In the genomic region with DNA sequence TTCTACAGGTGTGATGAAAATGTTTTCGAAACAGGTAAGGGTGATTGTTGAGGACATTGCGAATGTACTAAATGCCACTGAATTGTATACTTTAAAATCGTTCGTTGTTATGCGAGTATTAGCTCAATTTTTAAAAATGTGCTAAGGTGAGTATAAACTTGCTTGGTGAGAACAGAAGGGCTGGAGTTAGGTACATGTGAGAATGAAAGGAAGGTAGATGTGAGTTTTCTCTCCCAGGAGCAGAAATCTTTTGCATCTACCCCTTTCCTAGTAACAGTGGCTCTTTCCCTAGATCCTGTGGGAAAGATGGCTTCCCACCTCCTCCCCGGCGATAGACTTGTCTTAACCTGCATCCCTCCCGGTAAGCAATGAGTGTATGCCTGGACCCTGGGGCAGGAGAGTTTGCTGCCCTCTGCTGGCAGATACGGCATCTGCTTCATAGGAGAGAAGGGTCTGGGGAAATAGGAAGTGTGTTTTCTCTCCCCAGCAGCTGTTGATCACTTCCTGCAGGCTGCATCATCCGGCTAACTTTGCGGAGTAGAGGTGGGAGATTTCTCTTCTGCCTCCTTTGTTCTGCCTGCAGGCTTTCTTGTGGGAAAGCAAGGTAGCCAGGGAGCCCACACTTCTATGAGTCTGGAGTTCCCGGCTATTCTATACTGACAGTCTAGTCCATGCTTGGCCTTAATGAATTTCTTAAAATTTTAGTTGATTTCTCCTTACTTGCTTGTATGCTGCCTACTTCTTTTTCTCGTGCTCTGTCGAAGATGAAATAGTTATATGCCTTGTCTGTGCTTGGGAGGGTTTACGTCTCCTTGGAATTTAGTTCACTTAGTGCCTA, we compare ENCODE assay signal across 9 cellular contexts.
A peak's percentile ranks its signal among the peaks of the same experiment; 100 is the strongest.
DNase-seq lines count a peak whose midpoint lies in the region; ATAC-seq and TF ChIP-seq lines count a peak whose summit lies in the region.
"Had no signal": no experiment of that assay in that cellular context is flagged by ENCODE, and none has a peak within 500 bp of the region (broad histone marks: within the 10 kb centered on the region; RNA-seq: fewer than 3 reads in every experiment).

No MANE protein-coding gene starts in this region.

- intact Hi-C loops in activated CD4-positive, alpha-beta T cell treated with anti-CD3 and anti-CD28 coated beads for 36 hours (cut with DNase I, micrococcal nuclease) = loop anchor here (1.0 to 5.0 kb wide), 3 partner anchors 371 to 811 kb away; no protein-coding TSS in a partner anchor
- intact Hi-C loops in mucosa of descending colon (cut with DNase I, micrococcal nuclease) = loop anchor here in 1 of 2 donors (5.0 kb wide), 1 partner anchor 811 kb away; no protein-coding TSS in a partner anchor

- no peak overlapping the region for H3K27ac Mint-ChIP-seq in activated CD4-positive, alpha-beta T cell treated with anti-CD3 and anti-CD28 coated beads for 36 hours
- no peak overlapping the region for H3K27ac Mint-ChIP-seq in stimulated activated naive CD8-positive, alpha-beta T cell treated with anti-CD3 and anti-CD28 coated beads, Interleukin-15, amount 100 ng/mL, for 72 hours

- H3K27me3 ChIP-seq in BJ (ENCODE audit: control insufficient read depth, insufficient read depth, low read length) = no peaks in the 10 kb centered on the region

- H3K27me3 Mint-ChIP-seq in activated CD4-positive, alpha-beta T cell treated with anti-CD3 and anti-CD28 coated beads for 36 hours = no peaks in the 10 kb centered on the region
- H3K27me3 Mint-ChIP-seq in stimulated activated naive CD8-positive, alpha-beta T cell treated with anti-CD3 and anti-CD28 coated beads, Interleukin-15, amount 100 ng/mL, for 72 hours = no peaks in the 10 kb centered on the region

- H3K4me1 ChIP-seq in mucosa of descending colon (ENCODE audit: low read depth) = no peaks in the 10 kb centered on the region

- no peaks in the 10 kb centered on the region for H3K36me3 ChIP-seq in BJ (ENCODE audit: control insufficient read depth, insufficient read depth, low read length)
- H3K36me3 ChIP-seq in mucosa of descending colon (ENCODE audit: low read depth) = no peaks in the 10 kb centered on the region

- TF ChIP-seq CTCF in BJ (IDR thresholded peaks at IDR 0.05; ENCODE audit: insufficient read depth, low read depth, low read length) (peak; percentile 17; the same call in 1 of the 2 replicates), mucosa of descending colon (IDR thresholded peaks at IDR 0.05) (peak; percentile 51)

- no peaks in the 10 kb centered on the region for H3K9me3 ChIP-seq in mucosa of descending colon

- no peaks in the 10 kb centered on the region for H3K36me3 Mint-ChIP-seq in activated CD4-positive, alpha-beta T cell treated with anti-CD3 and anti-CD28 coated beads for 36 hours (ENCODE audit: low read depth)

- no peaks in the 10 kb centered on the region for H3K9me3 Mint-ChIP-seq in activated CD4-positive, alpha-beta T cell treated with anti-CD3 and anti-CD28 coated beads for 36 hours (ENCODE audit: low read depth)
- no peaks in the 10 kb centered on the region for H3K9me3 Mint-ChIP-seq in stimulated activated naive CD8-positive, alpha-beta T cell treated with anti-CD3 and anti-CD28 coated beads, Interleukin-15, amount 100 ng/mL, for 72 hours

- no peak overlapping the region for H3K4me3 Mint-ChIP-seq in activated CD4-positive, alpha-beta T cell treated with anti-CD3 and anti-CD28 coated beads for 36 hours
- H3K4me3 Mint-ChIP-seq in stimulated activated naive CD8-positive, alpha-beta T cell treated with anti-CD3 and anti-CD28 coated beads, Interleukin-15, amount 100 ng/mL, for 72 hours = no peak overlapping the region

- DNase-seq in BJ (ENCODE audit: low read depth) (no peak), NCI-H2171 treated with DMSO at 0.1 percent for 48 hours (lab: John Stamatoyannopoulos, UW) (peak; percentile 61), ecto neural progenitor cell (ENCODE audit: low spot score) (peak; percentile 74), mucosa of descending colon (peak in 2 of 3 donors; percentile 80 to 86)
- DNase-seq in activated CD4-positive, alpha-beta T cell treated with anti-CD3 and anti-CD28 coated beads for 36 hours = peak; percentile 79
- DNase-seq in stimulated activated naive CD8-positive, alpha-beta T cell treated with anti-CD3 and anti-CD28 coated beads, Interleukin-15, amount 100 ng/mL, for 72 hours = peak; percentile 49 to 56

- POLR2A ChIA-PET in BJ (lab: Charles Lee) = no interaction called here
- POLR2A ChIA-PET in activated CD4-positive, alpha-beta T cell treated with anti-CD3 and anti-CD28 coated beads for 36 hours (lab: Charles Lee) = no interaction called here

- H3K4me1 Mint-ChIP-seq in activated CD4-positive, alpha-beta T cell treated with anti-CD3 and anti-CD28 coated beads for 36 hours = no peaks in the 10 kb centered on the region
- H3K4me1 Mint-ChIP-seq in stimulated activated naive CD8-positive, alpha-beta T cell treated with anti-CD3 and anti-CD28 coated beads, Interleukin-15, amount 100 ng/mL, for 72 hours = peaks cover 7% of the 10 kb centered on the region

- H3K4me3 ChIP-seq in BJ (ENCODE audit: low read depth, low read length) (no peak overlapping the region), mucosa of descending colon (no peak overlapping the region)
- H3K4me3 ChIP-seq: skin epidermis had no signal

- CTCF ChIA-PET in BJ (lab: Yijun Ruan, JAX) = no interaction called here
- CTCF ChIA-PET in activated CD4-positive, alpha-beta T cell treated with anti-CD3 and anti-CD28 coated beads for 36 hours (lab: Charles Lee) = interaction anchor here (0.7 to 1.7 kb wide), 3 partner anchors 11 to 811 kb away, joined by 3 to 10 read pairs (median 3); no protein-coding TSS in a partner anchor

- ATAC-seq in GM18909 (IDR thresholded peaks at IDR 0.05; ENCODE audit: poor library complexity, unreplicated experiment) (peak; percentile 100), HG03066 (IDR thresholded peaks at IDR 0.05; ENCODE audit: low read depth, unreplicated experiment) (peak; percentile 100), mucosa of descending colon (peak; percentile 94)
- peak; percentile 87 for ATAC-seq in activated CD4-positive, alpha-beta T cell treated with anti-CD3 and anti-CD28 coated beads for 36 hours
- ATAC-seq in stimulated activated naive CD8-positive, alpha-beta T cell treated with anti-CD3 and anti-CD28 coated beads, Interleukin-15, amount 100 ng/mL, for 72 hours = peak; percentile 89
